In the genomic region with DNA sequence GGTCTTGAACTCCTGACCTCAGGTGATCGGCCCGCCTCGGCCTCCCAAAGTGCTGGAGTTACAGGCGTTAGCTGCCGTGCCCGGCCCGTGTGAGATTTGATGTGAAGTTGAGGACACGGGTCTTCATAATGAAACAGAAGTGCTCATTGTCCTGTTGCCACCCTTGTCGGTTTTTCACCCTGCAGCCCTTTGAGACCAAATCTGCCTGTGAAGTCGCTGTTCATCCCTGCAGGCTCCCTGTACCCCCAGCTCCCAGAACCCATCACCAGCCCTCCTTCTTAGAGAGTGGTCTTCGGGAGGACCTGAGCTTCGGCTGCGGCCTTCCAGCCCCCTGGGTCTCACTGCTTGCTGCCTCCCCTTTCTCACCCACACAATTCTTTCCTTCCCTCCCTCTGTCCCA, we compare ENCODE assay signal across 22 cellular contexts.
A peak's percentile ranks its signal among the peaks of the same experiment; 100 is the strongest.
DNase-seq lines count a peak whose midpoint lies in the region; ATAC-seq and TF ChIP-seq lines count a peak whose summit lies in the region.
"Had no signal": no experiment of that assay in that cellular context is flagged by ENCODE, and none has a peak within 500 bp of the region (broad histone marks: within the 10 kb centered on the region; RNA-seq: fewer than 3 reads in every experiment).

No MANE protein-coding gene starts in this region.

- H3K36me3 ChIP-seq in neuronal stem cell (replicated peaks in 1 of 2; ENCODE audit: control insufficient read depth in 2 of 2, insufficient read depth in 2 of 2, low read length in 2 of 2) (peaks cover 0 to 5% of the 10 kb centered on the region in 2 donors), breast epithelium (no peaks in the 10 kb centered on the region)
- H3K36me3 ChIP-seq: BE2C had no signal

- no peak overlapping the region for H2BK12ac ChIP-seq in neuronal stem cell (ENCODE audit: low read length)

- no peak overlapping the region for H2BK15ac ChIP-seq in neuronal stem cell (ENCODE audit: low read length)

- H3K79me1 ChIP-seq in neuronal stem cell (ENCODE audit: low read depth, low read length) = no peaks in the 10 kb centered on the region

- H3K27me3 Mint-ChIP-seq in T-cell = peaks cover 0 to 3% of the 10 kb centered on the region in 2 donors

- ATAC-seq in left ventricle myocardium superior (no peak), T-cell (replicated peaks in 1 of 4) (no peak)
- ATAC-seq: A549, GM12878 had no signal

- H2BK120ac ChIP-seq in neuronal stem cell (ENCODE audit: low read depth, low read length) = peak overlapping the region; percentile 96

- TF ChIP-seq POLR2A in breast epithelium (IDR thresholded peaks at IDR 0.05) = no peak

- H4K8ac ChIP-seq in neuronal stem cell (ENCODE audit: low read depth, low read length) = no peak overlapping the region

- peak overlapping the region; percentile 21 for H3K23ac ChIP-seq in neuronal stem cell (ENCODE audit: low read depth, low read length, poor library complexity)

- no peak overlapping the region for H2AK5ac ChIP-seq in neuronal stem cell (ENCODE audit: low read depth, low read length)

- TF ChIP-seq CTCF in breast epithelium (IDR thresholded peaks at IDR 0.05) = no peak

- H3K14ac ChIP-seq in neuronal stem cell (ENCODE audit: low read length) = peak overlapping the region; percentile 76

- no peaks in the 10 kb centered on the region for H3K27me3 ChIP-seq in neuronal stem cell (ENCODE audit: control insufficient read depth in 3 of 3, insufficient read depth in 3 of 3, low read depth in 1 of 3, low read length in 3 of 3)
- H3K27me3 ChIP-seq in breast epithelium = no peaks in the 10 kb centered on the region
- H3K27me3 ChIP-seq: BE2C; BLaER1 treated with 17β-estradiol and CSF1 and Interleukin-3, amounts not matched to agents 10 nM and 100 nM had no signal

- H3K18ac ChIP-seq in neuronal stem cell (ENCODE audit: low read length) = peak overlapping the region; percentile 27

- H3K27ac Mint-ChIP-seq in T-cell = no peak overlapping the region
- H3K27ac Mint-ChIP-seq: CD14-positive monocyte had no signal

- POLR2A ChIA-PET in T-cell (lab: Charles Lee) = no interaction called here

- CTCF ChIA-PET in T-cell (lab: Charles Lee) = no interaction called here

- H3K4me3 ChIP-seq in neuronal stem cell (ENCODE audit: low read length in 2 of 2) (no peak overlapping the region), breast epithelium (no peak overlapping the region)
- H3K4me3 ChIP-seq: A549; BLaER1 treated with 17β-estradiol and CSF1 and Interleukin-3, amounts not matched to agents 10 nM and 100 nM; GM12878 had no signal

- intact Hi-C loops in cardiac septum (cut with DNase I) (no loop called here), left ventricle myocardium superior (cut with micrococcal nuclease) (no loop called here), breast epithelium (cut with DNase I; ENCODE audit: low total_unique reads) (no loop called here)

- no peaks in the 10 kb centered on the region for H3K36me3 Mint-ChIP-seq in T-cell
- H3K36me3 Mint-ChIP-seq: CD14-positive monocyte; CD4-positive, alpha-beta memory T cell had no signal

- H2BK5ac ChIP-seq in neuronal stem cell (ENCODE audit: low read length) = no peak overlapping the region

- no peaks in the 10 kb centered on the region for H3K4me1 Mint-ChIP-seq in T-cell
- H3K4me1 Mint-ChIP-seq: CD14-positive monocyte; CD4-positive, alpha-beta memory T cell had no signal

- H2AFZ ChIP-seq in neuronal stem cell (ENCODE audit: low read length) = no peak overlapping the region

- no peaks in the 10 kb centered on the region for H3K9me3 ChIP-seq in neuronal stem cell (replicated peaks in 1 of 2; ENCODE audit: control insufficient read depth in 2 of 2, insufficient read depth in 1 of 2, low read depth in 1 of 2, low read length in 2 of 2)
- no peaks in the 10 kb centered on the region for H3K9me3 ChIP-seq in breast epithelium
- H3K9me3 ChIP-seq: A549; BE2C; BLaER1 treated with 17β-estradiol and CSF1 and Interleukin-3, amounts not matched to agents 10 nM and 100 nM had no signal

- no peak overlapping the region for H4K91ac ChIP-seq in neuronal stem cell (ENCODE audit: low read depth, low read length, poor library complexity)

- H3K4me1 ChIP-seq in neuronal stem cell (ENCODE audit: control insufficient read depth in 2 of 2, insufficient read depth in 1 of 2, low read depth in 1 of 2, low read length in 2 of 2) = peaks cover 8 to 13% of the 10 kb centered on the region in 2 donors
- H3K4me1 ChIP-seq in breast epithelium = no peaks in the 10 kb centered on the region
- H3K4me1 ChIP-seq: A549; BE2C; BLaER1 treated with 17β-estradiol and CSF1 and Interleukin-3, amounts not matched to agents 10 nM and 100 nM had no signal

- H3K4ac ChIP-seq in neuronal stem cell (ENCODE audit: low read length) = no peak overlapping the region

- H3K9ac ChIP-seq in neuronal stem cell (ENCODE audit: low read depth, low read length, poor library complexity) = no peak overlapping the region
- H3K9ac ChIP-seq: BLaER1 treated with 17β-estradiol and CSF1 and Interleukin-3, amounts not matched to agents 10 nM and 100 nM had no signal

- DNase-seq in cardiac septum (ENCODE audit: low spot score) (peak; percentile 64), left ventricle myocardium superior (no peak), islet precursor cell (peak; percentile 44), neuronal stem cell (ENCODE audit: low spot score) (no peak), breast epithelium (ENCODE audit: low spot score in 2 of 2) (no peak), T-cell (no peak), COLO668 (lab: John Stamatoyannopoulos, UW; ENCODE audit: unreplicated experiment) (no peak)
- DNase-seq: 8988T; ACHN; AML-193; BE2C; CD4-positive, alpha-beta memory T cell; DMS 273 treated with DMSO at 0.1 percent for 48 hours; DMS79; EL; GDM1; GOT3; HCEC 1CT had no signal

- no peak overlapping the region for H3K4me2 ChIP-seq in neuronal stem cell (ENCODE audit: insufficient read depth, low read length, poor library complexity, severe bottlenecking)
- H3K4me2 ChIP-seq: A549; BLaER1 treated with 17β-estradiol and CSF1 and Interleukin-3, amounts not matched to agents 10 nM and 100 nM had no signal

- H3K27ac ChIP-seq in neuronal stem cell (replicated peaks; ENCODE audit: low read length) (no peak overlapping the region), breast epithelium (no peak overlapping the region)
- H3K27ac ChIP-seq: A549; BLaER1 treated with 17β-estradiol and CSF1 and Interleukin-3, amounts not matched to agents 10 nM and 100 nM had no signal

- H3K9me3 Mint-ChIP-seq in T-cell = peaks cover 0 to 6% (median 0%) of the 10 kb centered on the region in 3 donors

- H3K4me3 Mint-ChIP-seq in T-cell = no peak overlapping the region
- H3K4me3 Mint-ChIP-seq: CD14-positive monocyte; CD4-positive, alpha-beta memory T cell had no signal

- no CpG with 5 or more reads among the region's 13 CpGs for WGBS in neuronal stem cell (ENCODE audit: extremely low coverage in 2 of 2, insufficient read length in 2 of 2, insufficient replicate concordance in 1 of 2), 2 donors

Comparison
In these comparisons a context has a peak if more than half of its experiments do, and no peak if none do; other contexts are left out.
1. DNase-seq: peak in cardiac septum (single experiment) and islet precursor cell (single experiment); none in left ventricle myocardium superior (single experiment), neuronal stem cell (single experiment), breast epithelium (0 of 2), T-cell (0 of 34) and COLO668 (single experiment).